ENCODE assay signal across 27 cellular contexts in genomic region chr5:168109441-168109840, GRCh38.
"Had no signal": no experiment of that assay in that cellular context is flagged by ENCODE, and none has a peak within 500 bp of the region (broad histone marks: within the 10 kb centered on the region; RNA-seq: fewer than 3 reads in every experiment).

No MANE protein-coding gene starts in this region.

- H3K27me3 ChIP-seq: adrenal gland, breast epithelium, SJCRH30 had no signal

- H3K9me3 ChIP-seq: adrenal gland, breast epithelium, SJCRH30, SK-N-SH had no signal

- H3K4me3 ChIP-seq: adrenal gland, breast epithelium, SJCRH30 had no signal

- H3K4me2 ChIP-seq: SK-N-SH had no signal

- DNase-seq: activated CD4-positive, alpha-beta memory T cell treated with anti-CD3 and anti-CD28 coated beads, Interleukin-2, amount 10 ng/mL, durations not matched to agents 7 days and 5 days; activated CD4-positive, alpha-beta T cell treated with anti-CD3 and anti-CD28 coated beads for 36 hours; activated CD4-positive, alpha-beta T cell treated with anti-CD3 and anti-CD28 coated beads, Interleukin-2, amount 50 U/mL, for 1 hour; activated gamma-delta T cell treated with Interleukin-2 at 50 U/mL for 16 hours; activated naive CD4-positive, alpha-beta T cell treated with anti-CD3 and anti-CD28 coated beads, Interleukin-2, amount 50 U/mL, for 16 hours; activated naive CD8-positive, alpha-beta T cell treated with anti-CD3 and anti-CD28 coated beads, Interleukin-2, amount 10 ng/mL, durations not matched to agents 7 days and 5 days; activated T-cell treated with anti-CD3 and anti-CD28 coated beads for 4 hours; activated T-cell treated with anti-CD3 and anti-CD28 coated beads, Interleukin-2, amount 50 U/mL, for 48 hours; adrenal gland; anterior cingulate cortex; central memory CD4-positive, alpha-beta T cell; Kasumi-1; NCI-H1092; NCI-H1417; NCI-H2029; NCI-H345; NCI-H510A; NCI-H526 treated with DMSO at 0.1 percent for 48 hours; NCI-H82; Right ventricle myocardium superior; SJCRH30; SK-N-SH; T-helper 1 cell; WERI-Rb-1 had no signal

- H3K4me1 Mint-ChIP-seq: activated CD4-positive, alpha-beta memory T cell treated with anti-CD3 and anti-CD28 coated beads, Interleukin-2, amount 10 ng/mL, durations not matched to agents 7 days and 5 days; activated CD4-positive, alpha-beta T cell treated with anti-CD3 and anti-CD28 coated beads for 36 hours; activated naive CD8-positive, alpha-beta T cell treated with anti-CD3 and anti-CD28 coated beads, Interleukin-2, amount 10 ng/mL, durations not matched to agents 7 days and 5 days had no signal

- H3K36me3 Mint-ChIP-seq: activated naive CD8-positive, alpha-beta T cell treated with anti-CD3 and anti-CD28 coated beads, Interleukin-2, amount 10 ng/mL, durations not matched to agents 7 days and 5 days had no signal

- ATAC-seq: activated CD4-positive, alpha-beta T cell treated with anti-CD3 and anti-CD28 coated beads for 36 hours had no signal

- H3K4me3 Mint-ChIP-seq: activated CD4-positive, alpha-beta memory T cell treated with anti-CD3 and anti-CD28 coated beads, Interleukin-2, amount 10 ng/mL, durations not matched to agents 7 days and 5 days; activated CD4-positive, alpha-beta T cell treated with anti-CD3 and anti-CD28 coated beads for 36 hours; activated naive CD8-positive, alpha-beta T cell treated with anti-CD3 and anti-CD28 coated beads, Interleukin-2, amount 10 ng/mL, durations not matched to agents 7 days and 5 days had no signal

- H3K27ac ChIP-seq: adrenal gland, breast epithelium, RWPE1, SJCRH30, WERI-Rb-1 had no signal

- H3K4me1 ChIP-seq: adrenal gland, breast epithelium, SJCRH30 had no signal

- H3K9me3 Mint-ChIP-seq: activated CD4-positive, alpha-beta memory T cell treated with anti-CD3 and anti-CD28 coated beads, Interleukin-2, amount 10 ng/mL, durations not matched to agents 7 days and 5 days; activated naive CD8-positive, alpha-beta T cell treated with anti-CD3 and anti-CD28 coated beads, Interleukin-2, amount 10 ng/mL, durations not matched to agents 7 days and 5 days; activated T-helper 2 cell treated with anti-CD3 and anti-CD28 coated beads, Interferon-gamma antibody, Interleukin-2, Interleukin-4, amounts not matched to agents 10 μg/mL and 5 μg/mL and 100 μg/mL, durations not matched to agents 14 hours and 24 hours and 36 hours had no signal

- H3K36me3 ChIP-seq: adrenal gland, breast epithelium, SJCRH30, WERI-Rb-1 had no signal

- H3K27ac Mint-ChIP-seq: activated CD4-positive, alpha-beta memory T cell treated with anti-CD3 and anti-CD28 coated beads, Interleukin-2, amount 10 ng/mL, durations not matched to agents 7 days and 5 days; activated CD4-positive, alpha-beta T cell treated with anti-CD3 and anti-CD28 coated beads for 36 hours; activated T-helper 2 cell treated with anti-CD3 and anti-CD28 coated beads, Interferon-gamma antibody, Interleukin-2, Interleukin-4, amounts not matched to agents 10 μg/mL and 5 μg/mL and 100 μg/mL, durations not matched to agents 14 hours and 24 hours and 36 hours had no signal

- H3K9ac ChIP-seq: SK-N-SH had no signal
